20 cellular contexts compared by ENCODE assay signal in the genomic region with DNA sequence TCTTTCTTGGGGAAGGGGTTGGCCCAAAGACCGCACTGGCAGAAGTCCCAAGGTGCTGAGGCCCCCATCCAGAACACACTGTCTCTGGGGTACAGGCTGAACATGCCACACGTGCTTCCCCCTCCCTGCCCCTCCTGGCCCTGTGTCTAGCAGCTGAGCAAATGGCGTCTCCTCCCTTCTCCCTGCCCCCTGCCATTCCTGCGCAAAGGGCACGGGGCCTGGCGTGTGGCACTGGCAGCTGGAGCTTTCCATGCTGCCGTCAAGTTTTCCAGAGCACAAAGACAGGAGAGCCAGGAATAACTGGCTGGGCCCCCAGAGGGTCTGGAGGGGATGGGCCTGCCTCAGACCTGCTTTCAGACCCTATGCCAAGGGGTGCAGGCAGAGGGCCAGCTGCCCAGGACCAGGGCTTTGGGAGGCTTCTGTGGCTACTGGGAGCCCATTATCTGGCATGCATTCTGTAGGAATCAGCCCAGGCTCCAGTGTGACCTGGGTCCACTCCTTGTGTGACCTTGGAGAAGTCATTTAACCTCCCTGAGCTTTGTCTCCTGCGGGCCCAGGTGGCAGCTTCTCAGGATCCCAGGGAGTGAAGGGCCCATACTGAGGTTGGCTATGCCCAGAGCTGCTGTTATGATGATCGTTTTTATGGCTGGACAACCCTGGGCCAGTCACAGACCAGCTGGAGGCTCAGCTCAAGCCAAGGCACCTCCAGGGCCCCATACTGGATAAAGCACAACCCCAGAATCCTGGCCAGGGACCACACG. TPM values are rescaled to one million over a fixed set of nuclear protein-coding genes. Genes with fewer than 3 reads are reported as not detected.
A peak's percentile ranks its signal among the peaks of the same experiment; 100 is the strongest.
DNase-seq lines count a peak whose midpoint lies in the region; TF ChIP-seq lines count a peak whose summit lies in the region.
"Had no signal": no experiment of that assay in that cellular context is flagged by ENCODE, and none has a peak within 500 bp of the region (broad histone marks: within the 10 kb centered on the region; RNA-seq: fewer than 3 reads in every experiment).

No MANE protein-coding gene starts in this region.

- H3K4me3 ChIP-seq in AG04450 (ENCODE audit: low read depth, low read length) (no peak overlapping the region), ascending aorta (peak overlapping the region in 1 of 2 donors; percentile 74), left ventricle myocardium inferior (peak overlapping the region; percentile 77), sigmoid colon (peak overlapping the region; percentile 44 to 60 (median 50))
- H3K4me3 ChIP-seq: A549 had no signal

- intact Hi-C loops in ascending aorta (cut with DNase I) (loop anchor here (1.0 to 10.0 kb wide), 2 partner anchors 146 to 427 kb away; partner anchors contain the start of genes GLUD1, SHLD2 and WAPL), left ventricle myocardium inferior (cut with micrococcal nuclease) (no loop called here), sigmoid colon (cut with DNase I) (loop anchor here (5.0 kb wide), 2 partner anchors 145 to 265 kb away; partner anchors contain the start of gene WAPL)
- intact Hi-C loops in activated T-helper 2 cell treated with anti-CD3 and anti-CD28 coated beads, Interferon-gamma antibody, Interleukin-2, Interleukin-4, amounts not matched to agents 10 μg/mL and 5 μg/mL and 100 μg/mL, durations not matched to agents 14 hours and 24 hours and 36 hours (cut with micrococcal nuclease) = no loop called here

- peak overlapping the region; percentile 11 for H3K27ac ChIP-seq in AG04450 (ENCODE audit: low read depth, low read length)
- H3K27ac ChIP-seq in ascending aorta = peak overlapping the region; percentile 92
- H3K27ac ChIP-seq in left ventricle myocardium inferior (replicated peaks) = peak overlapping the region; percentile 98
- peak overlapping the region; percentile 87 to 96 (median 92) for H3K27ac ChIP-seq in sigmoid colon

- no peaks in the 10 kb centered on the region for H3K27me3 Mint-ChIP-seq in activated T-helper 2 cell treated with anti-CD3 and anti-CD28 coated beads, Interferon-gamma antibody, Interleukin-2, Interleukin-4, amounts not matched to agents 10 μg/mL and 5 μg/mL and 100 μg/mL, durations not matched to agents 14 hours and 24 hours and 36 hours (ENCODE audit: low read depth)

- POLR2A ChIA-PET in AG04450 (lab: Yijun Ruan, JAX) = no interaction called here

- H3K27ac Mint-ChIP-seq in activated T-helper 2 cell treated with anti-CD3 and anti-CD28 coated beads, Interferon-gamma antibody, Interleukin-2, Interleukin-4, amounts not matched to agents 10 μg/mL and 5 μg/mL and 100 μg/mL, durations not matched to agents 14 hours and 24 hours and 36 hours = no peak overlapping the region
- H3K27ac Mint-ChIP-seq: CD4-positive, alpha-beta memory T cell; naive B cell; T-helper 1 cell treated with Interleukin-12 subunit alpha and Interleukin-12 subunit beta and Interleukin-4 antibody, amounts not matched to agents 30 μg/mL and 1 μg/mL, for 36 hours had no signal

- TF ChIP-seq EP300 in sigmoid colon (IDR thresholded peaks at IDR 0.05) = no peak

- CTCF ChIA-PET in AG04450 (lab: Charles Lee) = interaction anchor here (0.5 to 1.0 kb wide), 4 partner anchors 11 to 272 kb away, joined by 3 to 4 read pairs (median 3); no protein-coding TSS in a partner anchor

- TF ChIP-seq CTCF in AG04450 (IDR thresholded peaks at IDR 0.05; ENCODE audit: low read depth, low read length) = no peak
- no peak for TF ChIP-seq CTCF in ascending aorta (IDR thresholded peaks at IDR 0.05)
- TF ChIP-seq CTCF in left ventricle myocardium inferior (IDR thresholded peaks at IDR 0.05; ENCODE audit: borderline replicate concordance) = no peak
- TF ChIP-seq CTCF in sigmoid colon (IDR thresholded peaks at IDR 0.05) = no peak

- H3K36me3 ChIP-seq in ascending aorta (no peaks in the 10 kb centered on the region), left ventricle myocardium inferior (peaks cover 34% of the 10 kb centered on the region), sigmoid colon (no peaks in the 10 kb centered on the region)

- H3K27me3 ChIP-seq in AG04450 (ENCODE audit: control insufficient read depth, insufficient read depth, low read length) (peaks cover 3% of the 10 kb centered on the region), ascending aorta (no peaks in the 10 kb centered on the region), left ventricle myocardium inferior (ENCODE audit: low read depth) (peaks cover 9% of the 10 kb centered on the region), sigmoid colon (no peaks in the 10 kb centered on the region)

- H3K4me1 Mint-ChIP-seq in activated T-helper 2 cell treated with anti-CD3 and anti-CD28 coated beads, Interferon-gamma antibody, Interleukin-2, Interleukin-4, amounts not matched to agents 10 μg/mL and 5 μg/mL and 100 μg/mL, durations not matched to agents 14 hours and 24 hours and 36 hours (ENCODE audit: low read depth) = no peaks in the 10 kb centered on the region
- H3K4me1 Mint-ChIP-seq: CD4-positive, alpha-beta memory T cell had no signal

- no peak for TF ChIP-seq POLR2A in sigmoid colon (IDR thresholded peaks at IDR 0.05)

- no peaks in the 10 kb centered on the region for H3K36me3 Mint-ChIP-seq in activated T-helper 2 cell treated with anti-CD3 and anti-CD28 coated beads, Interferon-gamma antibody, Interleukin-2, Interleukin-4, amounts not matched to agents 10 μg/mL and 5 μg/mL and 100 μg/mL, durations not matched to agents 14 hours and 24 hours and 36 hours (ENCODE audit: low read depth)
- H3K36me3 Mint-ChIP-seq: CD4-positive, alpha-beta memory T cell; naive B cell had no signal

- 64 to 84% methylated on average over 10 of the region's 10 CpGs for WGBS in sigmoid colon, 2 donors

- DNase-seq in AG04450 (ENCODE audit: low read depth, low spot score) (no peak), ascending aorta (ENCODE audit: low spot score in 2 of 2) (peak in 1 of 2 donors; percentile 83), left ventricle myocardium inferior (peak; percentile 75), sigmoid colon (no peak), COLO668 (lab: John Stamatoyannopoulos, UW; ENCODE audit: unreplicated experiment) (no peak), NCI-H2081 (lab: John Stamatoyannopoulos, UW) (no peak), NCI-H524 (lab: John Stamatoyannopoulos, UW) (no peak)
- DNase-seq in activated T-helper 2 cell treated with anti-CD3 and anti-CD28 coated beads, Interferon-gamma antibody, Interleukin-2, Interleukin-4, amounts not matched to agents 10 μg/mL and 5 μg/mL and 100 μg/mL, durations not matched to agents 14 hours and 24 hours and 36 hours (ENCODE audit: low spot score) = no peak
- DNase-seq: activated CD4-positive, CD25-positive, alpha-beta regulatory T cell; activated gamma-delta T cell treated with Interleukin-2 at 50 U/mL for 16 hours; DND-41; HCEC 1CT; naive B cell; NCI-H748 treated with DMSO at 0.1 percent for 48 hours had no signal

- peaks cover 6 to 38% of the 10 kb centered on the region in 2 donors for H3K4me1 ChIP-seq in ascending aorta
- peaks cover 83% of the 10 kb centered on the region for H3K4me1 ChIP-seq in left ventricle myocardium inferior
- H3K4me1 ChIP-seq in sigmoid colon = peaks cover 0 to 69% (median 47%) of the 10 kb centered on the region in 4 donors

- no peaks in the 10 kb centered on the region; the same call in 1 of the 2 replicates for H3K9me3 ChIP-seq in AG04450 (ENCODE audit: control insufficient read depth, insufficient read depth, low read length)
- no peaks in the 10 kb centered on the region for H3K9me3 ChIP-seq in ascending aorta
- H3K9me3 ChIP-seq in left ventricle myocardium inferior (replicated peaks) = no peaks in the 10 kb centered on the region
- H3K9me3 ChIP-seq in sigmoid colon = no peaks in the 10 kb centered on the region
- H3K9me3 ChIP-seq: A549 had no signal

- no peak overlapping the region for H3K4me3 Mint-ChIP-seq in activated T-helper 2 cell treated with anti-CD3 and anti-CD28 coated beads, Interferon-gamma antibody, Interleukin-2, Interleukin-4, amounts not matched to agents 10 μg/mL and 5 μg/mL and 100 μg/mL, durations not matched to agents 14 hours and 24 hours and 36 hours (ENCODE audit: low read depth)
- H3K4me3 Mint-ChIP-seq: CD4-positive, alpha-beta memory T cell; naive B cell; T-helper 1 cell treated with Interleukin-12 subunit alpha and Interleukin-12 subunit beta and Interleukin-4 antibody, amounts not matched to agents 30 μg/mL and 1 μg/mL, for 36 hours had no signal

- H3K9me3 Mint-ChIP-seq in activated T-helper 2 cell treated with anti-CD3 and anti-CD28 coated beads, Interferon-gamma antibody, Interleukin-2, Interleukin-4, amounts not matched to agents 10 μg/mL and 5 μg/mL and 100 μg/mL, durations not matched to agents 14 hours and 24 hours and 36 hours = no peaks in the 10 kb centered on the region
- H3K9me3 Mint-ChIP-seq: CD4-positive, alpha-beta memory T cell; naive B cell; T-helper 1 cell treated with Interleukin-12 subunit alpha and Interleukin-12 subunit beta and Interleukin-4 antibody, amounts not matched to agents 30 μg/mL and 1 μg/mL, for 36 hours had no signal

RNA-seq across cellular contexts. Expression of gene LDB3, which starts 0.7 kb away (rescaled TPM):
- polyA plus RNA-seq in AG04450 (2011; rRNA removed) (0.46 and 0.60 TPM in 2 replicates), sigmoid colon (1 to 10 TPM; 1.2 to 1.9 (median 1.8) TPM)
- 0.48 and 1.7 TPM in 2 replicates for polyA minus RNA-seq in AG04450 (2011; rRNA and poly(A)+ RNA removed)
- total RNA-seq in ascending aorta (27.4 TPM), left ventricle myocardium inferior (1,542 TPM), sigmoid colon (10 to 100 TPM; 13.2 to 42.1 (median 22.4) TPM)
- total RNA-seq in activated T-helper 2 cell treated with anti-CD3 and anti-CD28 coated beads, Interferon-gamma antibody, Interleukin-2, Interleukin-4, amounts not matched to agents 10 μg/mL and 5 μg/mL and 100 μg/mL, durations not matched to agents 14 hours and 24 hours and 36 hours = 0.05 TPM in 1 of 2 replicates, not detected in the other
- total RNA-seq: dermis microvascular lymphatic vessel endothelial cell, HepG2 had no signal
- polyA plus RNA-seq: CD4-positive, alpha-beta memory T cell; HepG2 had no signal

RNA-seq across cellular contexts. Expression of gene OPN4, which starts 13.3 kb away (rescaled TPM):
- polyA plus RNA-seq in AG04450 (2011; rRNA removed) (not detected in 2 replicates), sigmoid colon (under 1 TPM in 1 of 3 donors, not detected in 2; 0.04 TPM)
- polyA minus RNA-seq in AG04450 (2011; rRNA and poly(A)+ RNA removed) = not detected in 2 replicates
- total RNA-seq in ascending aorta (not detected), left ventricle myocardium inferior (0.25 TPM), sigmoid colon (not detected)
- total RNA-seq in activated T-helper 2 cell treated with anti-CD3 and anti-CD28 coated beads, Interferon-gamma antibody, Interleukin-2, Interleukin-4, amounts not matched to agents 10 μg/mL and 5 μg/mL and 100 μg/mL, durations not matched to agents 14 hours and 24 hours and 36 hours = not detected in 2 replicates
- total RNA-seq: CD4-positive, alpha-beta memory T cell; dermis microvascular lymphatic vessel endothelial cell; HepG2; left lobe of liver had no signal
- polyA plus RNA-seq: A549; CD4-positive, alpha-beta memory T cell; HepG2 had no signal

Comparison
In these comparisons a context has a peak if more than half of its experiments do, and no peak if none do; other contexts are left out.
1. H3K27ac ChIP-seq: peak in every context shown above with its lines; median percentile 98 in left ventricle myocardium inferior; 92 in ascending aorta; 92 in sigmoid colon; 11 in AG04450.
2. RNA of gene LDB3, which starts 0.7 kb away (total RNA-seq): 1,542 TPM in left ventricle myocardium inferior (single experiment); 27.4 TPM in ascending aorta (single experiment), 13.2 to 42.1 TPM in sigmoid colon and 0.05 TPM in activated T-helper 2 cell treated with anti-CD3 and anti-CD28 coated beads, Interferon-gamma antibody, Interleukin-2, Interleukin-4, amounts not matched to agents 10 μg/mL and 5 μg/mL and 100 μg/mL, durations not matched to agents 14 hours and 24 hours and 36 hours; every median in the first group is over 10 times any median in the second.
3. intact Hi-C loops: an anchor here in ascending aorta (1.0 to 10.0 kb wide) and sigmoid colon (5.0 kb wide); none called in left ventricle myocardium inferior and activated T-helper 2 cell treated with anti-CD3 and anti-CD28 coated beads, Interferon-gamma antibody, Interleukin-2, Interleukin-4, amounts not matched to agents 10 μg/mL and 5 μg/mL and 100 μg/mL, durations not matched to agents 14 hours and 24 hours and 36 hours.